Comparison of ENCODE assay signal across 20 cellular contexts in genomic region chr6:92292067-92292466, GRCh38.
"Had no signal": no experiment of that assay in that cellular context is flagged by ENCODE, and none has a peak within 500 bp of the region (broad histone marks: within the 10 kb centered on the region; RNA-seq: fewer than 3 reads in every experiment).

No MANE protein-coding gene starts in this region.

- H3K9me3 ChIP-seq: colonic mucosa, neutrophil, psoas muscle, right lobe of liver, tibial artery had no signal

- H3K4me1 ChIP-seq: colonic mucosa, foreskin keratinocyte, psoas muscle, right lobe of liver, spleen, tibial artery had no signal

- H3K79me2 ChIP-seq: hepatocyte had no signal

- H3K36me3 ChIP-seq: colonic mucosa, neutrophil, right lobe of liver, spleen, tibial artery had no signal

- H2AFZ ChIP-seq: hepatocyte had no signal

- DNase-seq: colonic mucosa; dermis blood vessel endothelial cell; erythroblast; foreskin keratinocyte; head of caudate nucleus; kidney glomerular epithelial cell; naive thymus-derived CD4-positive, alpha-beta T cell; nephron progenitor cell; psoas muscle; retina; right lobe of liver; spleen; stimulated activated CD4-positive, alpha-beta T cell treated with anti-CD3 and anti-CD28 coated beads, Interleukin-15, amount 100 ng/mL, for 24 hours; stimulated activated CD4-positive, alpha-beta T cell treated with anti-CD3 and anti-CD28 coated beads, Interleukin-1b, Interleukin-23, amount 100 ng/mL, for 48 hours; stimulated activated CD4-positive, alpha-beta T cell treated with anti-CD3 and anti-CD28 coated beads, Interleukin-4, amount 100 ng/mL, for 24 hours; tibial artery had no signal

- H3K4me2 ChIP-seq: hepatocyte had no signal

- H3K27ac ChIP-seq: colonic mucosa, foreskin keratinocyte, hepatocyte, neutrophil, psoas muscle, right lobe of liver, spleen, tibial artery had no signal

- H3K27me3 ChIP-seq: colonic mucosa, foreskin keratinocyte, hepatocyte, neutrophil, right lobe of liver, spleen, tibial artery had no signal

- FAIRE-seq: endothelial cell of umbilical vein, islet of Langerhans had no signal

- H3K4me3 ChIP-seq: colonic mucosa, hepatocyte, psoas muscle, right lobe of liver, spleen, tibial artery had no signal
